In genomic region chr3:114242947-114243346, GRCh38 we compare ENCODE assay signal across 10 cellular contexts. TPM values are rescaled to one million over a fixed set of nuclear protein-coding genes. Genes with fewer than 3 reads are reported as not detected.
A peak's percentile ranks its signal among the peaks of the same experiment; 100 is the strongest.
DNase-seq lines count a peak whose midpoint lies in the region; ATAC-seq lines count a peak whose summit lies in the region.
"Had no signal": no experiment of that assay in that cellular context is flagged by ENCODE, and none has a peak within 500 bp of the region (broad histone marks: within the 10 kb centered on the region; RNA-seq: fewer than 3 reads in every experiment).

No MANE protein-coding gene starts in this region.

- H3K27me3 Mint-ChIP-seq in activated T-helper 1 cell treated with anti-CD3 and anti-CD28 coated beads, Interleukin-12 subunit alpha, Interleukin-12 subunit beta, Interleukin-2, Interleukin-4 antibody, amounts not matched to agents 30 ng/mL and 10 ng/mL and 1 ng/mL, durations not matched to agents 14 hours and 24 hours and 36 hours (ENCODE audit: insufficient read depth): peaks cover 4% of the 10 kb centered on the region
- H3K27me3 Mint-ChIP-seq in naive thymus-derived CD8-positive, alpha-beta T cell: no peaks in the 10 kb centered on the region
- H3K27me3 Mint-ChIP-seq: activated naive CD8-positive, alpha-beta T cell had no signal

- DNase-seq in activated T-helper 1 cell treated with anti-CD3 and anti-CD28 coated beads, Interleukin-12 subunit alpha, Interleukin-12 subunit beta, Interleukin-2, Interleukin-4 antibody, amounts not matched to agents 30 ng/mL and 10 ng/mL and 1 ng/mL, durations not matched to agents 14 hours and 24 hours and 36 hours (ENCODE audit: low spot score): peak; percentile 24
- DNase-seq in DMS153 treated with DMSO at 0.1 percent for 48 hours (lab: John Stamatoyannopoulos, UW; ENCODE audit: unreplicated experiment) (no peak), NCI-H446 (lab: John Stamatoyannopoulos, UW) (no peak)
- DNase-seq in naive thymus-derived CD8-positive, alpha-beta T cell: no peak
- DNase-seq: MV-4-11; stimulated activated CD4-positive, alpha-beta T cell treated with anti-CD3 and anti-CD28 coated beads, Interleukin-12 subunit alpha, Interleukin-12 subunit beta, amount 100 ng/mL, for 4 hours had no signal

- H3K4me1 Mint-ChIP-seq in activated T-helper 1 cell treated with anti-CD3 and anti-CD28 coated beads, Interleukin-12 subunit alpha, Interleukin-12 subunit beta, Interleukin-2, Interleukin-4 antibody, amounts not matched to agents 30 ng/mL and 10 ng/mL and 1 ng/mL, durations not matched to agents 14 hours and 24 hours and 36 hours (ENCODE audit: low read depth): peaks cover 23% of the 10 kb centered on the region
- peaks cover 7 to 9% (median 8%) of the 10 kb centered on the region in 4 donors for H3K4me1 Mint-ChIP-seq in naive thymus-derived CD8-positive, alpha-beta T cell

- POLR2A ChIA-PET in naive thymus-derived CD8-positive, alpha-beta T cell (lab: Charles Lee): no interaction called here

- peaks cover 3% of the 10 kb centered on the region for H3K36me3 Mint-ChIP-seq in activated T-helper 1 cell treated with anti-CD3 and anti-CD28 coated beads, Interleukin-12 subunit alpha, Interleukin-12 subunit beta, Interleukin-2, Interleukin-4 antibody, amounts not matched to agents 30 ng/mL and 10 ng/mL and 1 ng/mL, durations not matched to agents 14 hours and 24 hours and 36 hours (ENCODE audit: low read depth)
- peaks cover 0 to 11% (median 9%) of the 10 kb centered on the region in 3 donors for H3K36me3 Mint-ChIP-seq in naive thymus-derived CD8-positive, alpha-beta T cell

- H3K27ac Mint-ChIP-seq in activated T-helper 1 cell treated with anti-CD3 and anti-CD28 coated beads, Interleukin-12 subunit alpha, Interleukin-12 subunit beta, Interleukin-2, Interleukin-4 antibody, amounts not matched to agents 30 ng/mL and 10 ng/mL and 1 ng/mL, durations not matched to agents 14 hours and 24 hours and 36 hours: peak overlapping the region; percentile 45
- peak overlapping the region in 1 of 10 donors; percentile 67 for H3K27ac Mint-ChIP-seq in naive thymus-derived CD8-positive, alpha-beta T cell

- peak; percentile 95 for ATAC-seq in GM18867 (IDR thresholded peaks at IDR 0.05; ENCODE audit: unreplicated experiment)
- ATAC-seq in GM21367 (IDR thresholded peaks at IDR 0.05; ENCODE audit: unreplicated experiment): peak; percentile 97
- peak; percentile 91 for ATAC-seq in HG03060 (IDR thresholded peaks at IDR 0.05; ENCODE audit: low read depth, unreplicated experiment)
- no peak for ATAC-seq in naive thymus-derived CD8-positive, alpha-beta T cell

- peaks cover 22% of the 10 kb centered on the region for H3K9me3 Mint-ChIP-seq in activated T-helper 1 cell treated with anti-CD3 and anti-CD28 coated beads, Interleukin-12 subunit alpha, Interleukin-12 subunit beta, Interleukin-2, Interleukin-4 antibody, amounts not matched to agents 30 ng/mL and 10 ng/mL and 1 ng/mL, durations not matched to agents 14 hours and 24 hours and 36 hours
- H3K9me3 Mint-ChIP-seq in naive thymus-derived CD8-positive, alpha-beta T cell: peaks cover 0 to 14% (median 7%) of the 10 kb centered on the region in 9 donors

- intact Hi-C loops in activated T-helper 1 cell treated with anti-CD3 and anti-CD28 coated beads, Interleukin-12 subunit alpha, Interleukin-12 subunit beta, Interleukin-2, Interleukin-4 antibody, amounts not matched to agents 30 ng/mL and 10 ng/mL and 1 ng/mL, durations not matched to agents 14 hours and 24 hours and 36 hours (cut with micrococcal nuclease): loop anchor here (1.0 to 5.0 kb wide), 6 partner anchors 20 to 186 kb away; partner anchors contain the start of genes CCDC191 and QTRT2

- H3K4me3 Mint-ChIP-seq in activated T-helper 1 cell treated with anti-CD3 and anti-CD28 coated beads, Interleukin-12 subunit alpha, Interleukin-12 subunit beta, Interleukin-2, Interleukin-4 antibody, amounts not matched to agents 30 ng/mL and 10 ng/mL and 1 ng/mL, durations not matched to agents 14 hours and 24 hours and 36 hours: no peak overlapping the region
- H3K4me3 Mint-ChIP-seq in naive thymus-derived CD8-positive, alpha-beta T cell: no peak overlapping the region
- H3K4me3 Mint-ChIP-seq: activated naive CD8-positive, alpha-beta T cell had no signal

RNA-seq across cellular contexts. Expression of gene ZNF80, which starts 5.6 kb away (rescaled TPM):
- total RNA-seq in activated T-helper 1 cell treated with anti-CD3 and anti-CD28 coated beads, Interleukin-12 subunit alpha, Interleukin-12 subunit beta, Interleukin-2, Interleukin-4 antibody, amounts not matched to agents 30 ng/mL and 10 ng/mL and 1 ng/mL, durations not matched to agents 14 hours and 24 hours and 36 hours: 0.22 and 0.23 TPM in 2 replicates
- total RNA-seq in naive thymus-derived CD8-positive, alpha-beta T cell: 1 to 10 TPM; 1.7 to 2.5 TPM
- polyA plus RNA-seq in naive thymus-derived CD8-positive, alpha-beta T cell: 1 to 10 TPM in 1 of 3 donors, under 1 TPM in 2; 0.08 to 8.0 (median 0.28) TPM

RNA-seq across cellular contexts. Expression of gene TIGIT, which starts 50.9 kb away (rescaled TPM):
- 5.6 and 5.8 TPM in 2 replicates for total RNA-seq in activated T-helper 1 cell treated with anti-CD3 and anti-CD28 coated beads, Interleukin-12 subunit alpha, Interleukin-12 subunit beta, Interleukin-2, Interleukin-4 antibody, amounts not matched to agents 30 ng/mL and 10 ng/mL and 1 ng/mL, durations not matched to agents 14 hours and 24 hours and 36 hours
- 1 to 10 TPM; 5.0 TPM for total RNA-seq in naive thymus-derived CD8-positive, alpha-beta T cell
- 10 to 100 TPM in 1 of 3 donors, 1 to 10 TPM in 2; 1.5 to 58.2 (median 1.7) TPM for polyA plus RNA-seq in naive thymus-derived CD8-positive, alpha-beta T cell

Comparison
In these comparisons a context has a peak if more than half of its experiments do, and no peak if none do; other contexts are left out.
1. ATAC-seq: peak in GM18867 (single experiment), GM21367 (single experiment) and HG03060 (single experiment); none in naive thymus-derived CD8-positive, alpha-beta T cell (0 of 2).